8 cellular contexts compared by ENCODE assay signal in genomic region chr10:95290446-95290800, GRCh38.
A peak's percentile ranks its signal among the peaks of the same experiment; 100 is the strongest.
DNase-seq lines count a peak whose midpoint lies in the region; ATAC-seq and TF ChIP-seq lines count a peak whose summit lies in the region.

No MANE protein-coding gene starts in this region.

- H3K36me3 ChIP-seq in KMS-11 (ENCODE audit: insufficient read depth) (no peaks in the 10 kb centered on the region), mucosa of rectum (ENCODE audit: control insufficient read depth in 2 of 2, insufficient read depth in 2 of 2, low read length in 2 of 2) (no peaks in the 10 kb centered on the region)

- peaks cover 38% of the 10 kb centered on the region for H3K79me2 ChIP-seq in KMS-11 (ENCODE audit: insufficient read depth, low read depth)

- peak overlapping the region; percentile 68 for H3K27ac Mint-ChIP-seq in stimulated activated naive CD8-positive, alpha-beta T cell treated with anti-CD3 and anti-CD28 coated beads, Interleukin-15, Interleukin-2, amounts not matched to agents 100 ng/mL and 50 ng/mL, for 24 hours

- H3K9me3 ChIP-seq in mucosa of rectum (ENCODE audit: control insufficient read depth in 2 of 2, low read length in 2 of 2) = no peaks in the 10 kb centered on the region

- ATAC-seq in stimulated activated naive CD8-positive, alpha-beta T cell treated with anti-CD3 and anti-CD28 coated beads, Interleukin-15, Interleukin-2, amounts not matched to agents 100 U/mL and 50 U/mL, for 24 hours = no peak
- ATAC-seq in GM21723 (IDR thresholded peaks at IDR 0.05; ENCODE audit: unreplicated experiment) = no peak

- H3K27ac ChIP-seq in KMS-11 (peak overlapping the region; percentile 63), coronary artery (peak overlapping the region; percentile 68 to 87), mucosa of rectum (ENCODE audit: low read depth in 2 of 2, low read length in 2 of 2) (peak overlapping the region; percentile 94 to 96)

- no peaks in the 10 kb centered on the region for H3K9me3 Mint-ChIP-seq in stimulated activated naive CD8-positive, alpha-beta T cell treated with anti-CD3 and anti-CD28 coated beads, Interleukin-15, Interleukin-2, amounts not matched to agents 100 ng/mL and 50 ng/mL, for 24 hours

- H3K4me2 ChIP-seq in KMS-11 = peak overlapping the region; percentile 99; the same call in 1 of the 2 replicates

- no peak for TF ChIP-seq CTCF in KMS-11 (conservative IDR thresholded peaks at IDR 0.05; ENCODE audit: low read depth, low read length)
- TF ChIP-seq CTCF in coronary artery (IDR thresholded peaks at IDR 0.05) = peak; percentile 18

- no peaks in the 10 kb centered on the region for H3K36me3 Mint-ChIP-seq in stimulated activated naive CD8-positive, alpha-beta T cell treated with anti-CD3 and anti-CD28 coated beads, Interleukin-15, Interleukin-2, amounts not matched to agents 100 ng/mL and 50 ng/mL, for 24 hours (ENCODE audit: low read depth)

- DNase-seq in stimulated activated naive CD8-positive, alpha-beta T cell treated with anti-CD3 and anti-CD28 coated beads, Interleukin-15, Interleukin-2, amounts not matched to agents 100 U/mL and 50 U/mL, for 24 hours = no peak
- no peak for DNase-seq in coronary artery (ENCODE audit: low spot score)
- DNase-seq in activated CD4-positive, CD25-positive, alpha-beta regulatory T cell (lab: John Stamatoyannopoulos, UW) = no peak
- no peak for DNase-seq in SW480 (ENCODE audit: low spot score)

- peak overlapping the region; percentile 71 for H3K4me3 Mint-ChIP-seq in stimulated activated naive CD8-positive, alpha-beta T cell treated with anti-CD3 and anti-CD28 coated beads, Interleukin-15, Interleukin-2, amounts not matched to agents 100 ng/mL and 50 ng/mL, for 24 hours

- H3K27me3 ChIP-seq in KMS-11 (ENCODE audit: insufficient read depth, low read depth) = no peaks in the 10 kb centered on the region
- H3K27me3 ChIP-seq in mucosa of rectum (ENCODE audit: control insufficient read depth in 2 of 2, insufficient read depth in 2 of 2, low read length in 2 of 2) = no peaks in the 10 kb centered on the region

- H3K4me1 ChIP-seq in KMS-11 (ENCODE audit: low read depth, poor library complexity, severe bottlenecking) = peaks cover 68% of the 10 kb centered on the region
- peaks cover 38 to 51% of the 10 kb centered on the region in 2 donors for H3K4me1 ChIP-seq in mucosa of rectum (ENCODE audit: control insufficient read depth in 2 of 2, insufficient read depth in 2 of 2, low read length in 2 of 2)

- no peak overlapping the region for H3K4me3 ChIP-seq in KMS-11 (IDR thresholded peaks at IDR 0.05; ENCODE audit: insufficient read depth, low read depth, low read length)
- peak overlapping the region; percentile 82 for H3K4me3 ChIP-seq in coronary artery
- H3K4me3 ChIP-seq in mucosa of rectum (ENCODE audit: low read length in 2 of 2) = peak overlapping the region; percentile 85 to 96

- peak overlapping the region; percentile 79 for H2AFZ ChIP-seq in KMS-11 (ENCODE audit: low read depth)

- H3K4me1 Mint-ChIP-seq in stimulated activated naive CD8-positive, alpha-beta T cell treated with anti-CD3 and anti-CD28 coated beads, Interleukin-15, Interleukin-2, amounts not matched to agents 100 ng/mL and 50 ng/mL, for 24 hours (ENCODE audit: low read depth) = peaks cover 32% of the 10 kb centered on the region

- H3K27me3 Mint-ChIP-seq in stimulated activated naive CD8-positive, alpha-beta T cell treated with anti-CD3 and anti-CD28 coated beads, Interleukin-15, Interleukin-2, amounts not matched to agents 100 ng/mL and 50 ng/mL, for 24 hours = peaks cover 44% of the 10 kb centered on the region

- H3K9ac ChIP-seq in KMS-11 = peak overlapping the region; percentile 91
- H3K9ac ChIP-seq in mucosa of rectum (ENCODE audit: low read depth in 1 of 2, low read length in 2 of 2) = peak overlapping the region; percentile 98

- H4K20me1 ChIP-seq in KMS-11 (ENCODE audit: insufficient read depth) = no peaks in the 10 kb centered on the region
